In genomic region chr16:89721644-89722391, GRCh38 we compare ENCODE assay signal across 8 cellular contexts. TPM values are rescaled to one million over a fixed set of nuclear protein-coding genes. Genes with fewer than 3 reads are reported as not detected.
A peak's percentile ranks its signal among the peaks of the same experiment; 100 is the strongest.
DNase-seq lines count a peak whose midpoint lies in the region; ATAC-seq and TF ChIP-seq lines count a peak whose summit lies in the region.

No MANE protein-coding gene starts in this region.

- no peak for TF ChIP-seq CTCF in A673 (conservative IDR thresholded peaks at IDR 0.05; ENCODE audit: low read depth, low read length)

- intact Hi-C loops in A673 (cut with micrococcal nuclease; ENCODE audit: unreplicated experiment) (no loop called here), cardiac septum (cut with DNase I) (loop anchor here (2.0 to 5.0 kb wide), 2 partner anchors 15 to 200 kb away; partner anchors contain the start of gene TUBB3)

- H3K9me3 Mint-ChIP-seq in activated naive CD4-positive, alpha-beta T cell treated with anti-CD3 and anti-CD28 coated beads, Interleukin-2, amount 10 ng/mL, durations not matched to agents 7 days and 5 days = no peaks in the 10 kb centered on the region

- H3K9ac ChIP-seq in SK-N-MC (ENCODE audit: insufficient read length) (peak overlapping the region; percentile 65), rectal smooth muscle tissue (ENCODE audit: low read length) (peak overlapping the region; percentile 16)

- POLR2A ChIA-PET in A673 (lab: Charles Lee; ENCODE audit: low non-redundant PET) = no interaction called here

- DNase-seq in A673 (ENCODE audit: low spot score) (peak; percentile 78), SK-N-MC (ENCODE audit: low read depth, low spot score) (no peak), cardiac septum (ENCODE audit: low spot score) (peak; percentile 91)
- peak; percentile 92 for DNase-seq in activated naive CD4-positive, alpha-beta T cell treated with anti-CD3 and anti-CD28 coated beads, Interleukin-2, amount 10 ng/mL, durations not matched to agents 7 days and 5 days

- H3K36me3 ChIP-seq in A673 (ENCODE audit: insufficient read depth, low read length, poor library complexity, severe bottlenecking) (peaks cover 37% of the 10 kb centered on the region), SK-N-MC (ENCODE audit: insufficient read depth, low read length) (no peaks in the 10 kb centered on the region; the same call in 1 of the 2 replicates), rectal smooth muscle tissue (ENCODE audit: control insufficient read depth, insufficient read depth, low read length) (peaks cover 12% of the 10 kb centered on the region)

- peak overlapping the region; percentile 96 for H3K4me3 ChIP-seq in A673 (ENCODE audit: low read depth, low read length, poor library complexity, severe bottlenecking)
- peak overlapping the region; percentile 78 for H3K4me3 ChIP-seq in SK-N-MC
- H3K4me3 ChIP-seq in rectal smooth muscle tissue (ENCODE audit: low read length) = peak overlapping the region; percentile 70

- peaks cover 17% of the 10 kb centered on the region for H3K4me1 ChIP-seq in A673 (ENCODE audit: insufficient read depth, low read length, poor library complexity, severe bottlenecking)
- H3K4me1 ChIP-seq in rectal smooth muscle tissue (ENCODE audit: control insufficient read depth, insufficient read depth, low read length) = peaks cover 14% of the 10 kb centered on the region

- H3K4me1 Mint-ChIP-seq in activated naive CD4-positive, alpha-beta T cell treated with anti-CD3 and anti-CD28 coated beads, Interleukin-2, amount 10 ng/mL, durations not matched to agents 7 days and 5 days = peaks cover 43% of the 10 kb centered on the region

- H3K27me3 Mint-ChIP-seq in activated naive CD4-positive, alpha-beta T cell treated with anti-CD3 and anti-CD28 coated beads, Interleukin-2, amount 10 ng/mL, durations not matched to agents 7 days and 5 days = peaks cover 9% of the 10 kb centered on the region

- peak overlapping the region; percentile 98 for H3K27ac Mint-ChIP-seq in activated naive CD4-positive, alpha-beta T cell treated with anti-CD3 and anti-CD28 coated beads, Interleukin-2, amount 10 ng/mL, durations not matched to agents 7 days and 5 days

- H3K4me3 Mint-ChIP-seq in activated naive CD4-positive, alpha-beta T cell treated with anti-CD3 and anti-CD28 coated beads, Interleukin-2, amount 10 ng/mL, durations not matched to agents 7 days and 5 days = peak overlapping the region; percentile 91

- no TSS peak for BruUV-seq in A673 (replicated peaks; lab: Mats Ljungman, UMichigan)

- peaks cover 28% of the 10 kb centered on the region for H3K36me3 Mint-ChIP-seq in activated naive CD4-positive, alpha-beta T cell treated with anti-CD3 and anti-CD28 coated beads, Interleukin-2, amount 10 ng/mL, durations not matched to agents 7 days and 5 days

- ATAC-seq in GM18858 (IDR thresholded peaks at IDR 0.05; ENCODE audit: unreplicated experiment) (peak; percentile 26), HG03097 (IDR thresholded peaks at IDR 0.05; ENCODE audit: low FRiP score, unreplicated experiment) (peak; percentile 34), HG03565 (IDR thresholded peaks at IDR 0.05; ENCODE audit: unreplicated experiment) (no peak)

- H3K9me3 ChIP-seq in A673 (ENCODE audit: low read depth, low read length, poor library complexity, severe bottlenecking) (no peaks in the 10 kb centered on the region), SK-N-MC (ENCODE audit: low read depth, low read length) (no peaks in the 10 kb centered on the region)

- H3K27me3 ChIP-seq in A673 (replicated peaks; ENCODE audit: insufficient read depth, low read depth, low read length, poor library complexity) (no peaks in the 10 kb centered on the region), rectal smooth muscle tissue (ENCODE audit: control insufficient read depth, insufficient read depth, low read length) (no peaks in the 10 kb centered on the region)

- H3K27ac ChIP-seq in A673 (ENCODE audit: low read depth, low read length, poor library complexity, severe bottlenecking) (peak overlapping the region; percentile 93), SK-N-MC (0 out of 2 replicates have a peak overlapping the region, but pooled peaks have one; percentile 64), rectal smooth muscle tissue (ENCODE audit: low read depth, low read length) (peak overlapping the region; percentile 95)

- CTCF ChIA-PET in A673 (lab: Charles Lee) = no interaction called here
- CTCF ChIA-PET in activated naive CD4-positive, alpha-beta T cell treated with anti-CD3 and anti-CD28 coated beads, Interleukin-2, amount 10 ng/mL, durations not matched to agents 7 days and 5 days (lab: Charles Lee) = interaction anchor here (3.1 to 3.3 kb wide), 2 partner anchors 16 to 22 kb away, joined by 12 to 14 read pairs; no protein-coding TSS in a partner anchor

RNA-seq across cellular contexts. Expression of gene ZNF276, which starts 0.5 kb away (rescaled TPM):
- total RNA-seq in A673 (2021) (37.2 and 37.3 TPM in 2 replicates), cardiac septum (17.5 TPM)

RNA-seq across cellular contexts. Expression of gene VPS9D1, which starts 1.1 kb away (rescaled TPM):
- total RNA-seq in A673 (2021) = 3.4 and 5.6 TPM in 2 replicates
- 19.7 TPM for total RNA-seq in cardiac septum

RNA-seq across cellular contexts. Expression of gene SPATA2L, which starts 20.3 kb away (rescaled TPM):
- total RNA-seq in A673 (2021) = 15.8 and 19.1 TPM in 2 replicates
- total RNA-seq in cardiac septum = 4.4 TPM

RNA-seq across cellular contexts. Expression of gene CDK10, which starts 35.3 kb away (rescaled TPM):
- total RNA-seq in A673 (2021) = 98.0 and 104 TPM in 2 replicates
- 32.9 TPM for total RNA-seq in cardiac septum
